In genomic region chr7:67731704-67732103, GRCh38 we compare ENCODE assay signal across 28 cellular contexts.
"Had no signal": no experiment of that assay in that cellular context is flagged by ENCODE, and none has a peak within 500 bp of the region (broad histone marks: within the 10 kb centered on the region; RNA-seq: fewer than 3 reads in every experiment).

No MANE protein-coding gene starts in this region.

- H3K27ac ChIP-seq: neutrophil, pancreas, psoas muscle, skin epidermis, spleen, suprapubic skin, testis, tibial artery, transverse colon, upper lobe of right lung, uterus had no signal

- H3K36me3 ChIP-seq: neutrophil, pancreas, spleen, suprapubic skin, tibial artery, transverse colon, upper lobe of right lung, uterus had no signal

- H3K4me3 ChIP-seq: pancreas, psoas muscle, skin epidermis, smooth muscle cell, spleen, suprapubic skin, testis, tibial artery, transverse colon, upper lobe of right lung, uterus had no signal

- FAIRE-seq: pancreas had no signal

- H3K9me3 ChIP-seq: neutrophil, pancreas, psoas muscle, suprapubic skin, testis, tibial artery, transverse colon, upper lobe of right lung, uterus had no signal

- H3K4me2 ChIP-seq: smooth muscle cell had no signal

- H3K27me3 ChIP-seq: neutrophil, pancreas, spleen, suprapubic skin, testis, tibial artery, transverse colon, upper lobe of right lung, uterus had no signal

- DNase-seq: naive thymus-derived CD8-positive, alpha-beta T cell; nephron progenitor cell; nucleus accumbens; pancreas; psoas muscle; right cardiac atrium; spleen; stimulated activated CD4-positive, alpha-beta T cell treated with anti-CD3 and anti-CD28 coated beads, Interleukin-12 subunit alpha, Interleukin-12 subunit beta, amount 100 ng/mL, for 4 hours; stimulated activated CD4-positive, alpha-beta T cell treated with anti-CD3 and anti-CD28 coated beads, Interleukin-1b, Interleukin-23, amount 100 ng/mL, for 48 hours; stimulated activated CD4-positive, alpha-beta T cell treated with anti-CD3 and anti-CD28 coated beads, Interleukin-4, amount 100 ng/mL, for 1 hour; stimulated activated CD4-positive, alpha-beta T cell treated with anti-CD3 and anti-CD28 coated beads, Interleukin-4, amount 100 ng/mL, for 4 hours; stimulated activated CD8-positive, alpha-beta memory T cell treated with anti-CD3 and anti-CD28 coated beads, Interleukin-4, amount 100 ng/mL, for 48 hours; stimulated activated naive CD4-positive, alpha-beta T cell; stimulated activated naive CD8-positive, alpha-beta T cell treated with anti-CD3 and anti-CD28 coated beads, Interleukin-15, amount 100 ng/mL, for 72 hours; stimulated activated naive CD8-positive, alpha-beta T cell treated with anti-CD3 and anti-CD28 coated beads, Interleukin-15, Interleukin-2, amounts not matched to agents 100 U/mL and 50 U/mL, for 24 hours; substantia nigra; testis; tibial artery; transverse colon; upper lobe of right lung; uterus had no signal

- ATAC-seq: naive thymus-derived CD8-positive, alpha-beta T cell; natural killer cell treated with Interleukin-12 subunit alpha and Interleukin-12 subunit beta and Interleukin-15 and Interleukin-18, amount 100 ng/mL, for 72 hours; psoas muscle; right cardiac atrium; sciatic nerve; stimulated activated memory B cell treated with anti-CD40 and anti-IgM and Interleukin-4, amounts not matched to agents 10 μg/mL and 1 μg/mL and 100 μg/mL, for 72 hours; stimulated activated naive CD8-positive, alpha-beta T cell treated with anti-CD3 and anti-CD28 coated beads, Interleukin-15, amount 100 ng/mL, for 72 hours; stimulated activated naive CD8-positive, alpha-beta T cell treated with anti-CD3 and anti-CD28 coated beads, Interleukin-15, Interleukin-2, amounts not matched to agents 100 U/mL and 50 U/mL, for 24 hours; upper lobe of right lung had no signal

- H3K4me1 ChIP-seq: pancreas, psoas muscle, spleen, suprapubic skin, testis, tibial artery, transverse colon, upper lobe of right lung, uterus had no signal
